17 cellular contexts compared by ENCODE assay signal in the genomic region with DNA sequence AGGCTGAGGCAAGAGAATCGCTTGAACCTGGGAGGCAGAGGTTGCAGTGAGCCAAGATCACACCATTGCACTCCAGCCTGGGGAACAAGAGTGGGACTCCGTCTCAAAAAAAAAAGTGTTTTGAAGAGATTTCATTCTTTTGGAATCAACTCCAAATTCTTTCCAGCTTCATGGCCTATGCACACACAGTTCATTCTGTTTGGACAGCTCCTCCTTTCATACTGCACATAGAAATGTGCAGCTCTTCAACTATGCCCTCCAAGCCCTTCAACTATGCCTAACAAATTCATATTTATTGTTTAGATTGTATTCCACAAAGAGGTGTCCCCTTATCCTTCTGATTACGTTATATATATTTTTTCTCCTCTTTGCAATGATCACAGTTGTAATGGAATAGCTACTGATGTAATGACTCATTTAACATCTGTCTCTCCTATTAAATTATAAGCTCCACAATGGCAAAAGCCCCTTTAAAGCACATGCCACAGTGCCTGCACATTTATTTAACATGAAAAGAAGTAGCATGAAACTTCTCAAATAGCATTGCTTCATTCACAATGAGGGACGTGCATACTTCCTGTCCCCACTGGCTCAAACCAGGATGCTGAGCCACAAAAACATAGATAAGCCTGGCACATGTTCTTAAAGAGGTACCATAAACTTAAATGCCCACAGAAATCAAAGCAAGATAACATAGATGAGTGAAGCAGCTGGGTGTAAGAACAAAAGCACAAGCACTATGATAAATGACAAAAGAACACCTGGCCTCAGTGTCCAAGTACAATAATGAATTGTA. TPM values are rescaled to one million over a fixed set of nuclear protein-coding genes. Genes with fewer than 3 reads are reported as not detected.
DNase-seq lines count a peak whose midpoint lies in the region; ATAC-seq and TF ChIP-seq lines count a peak whose summit lies in the region.
"Had no signal": no experiment of that assay in that cellular context is flagged by ENCODE, and none has a peak within 500 bp of the region (broad histone marks: within the 10 kb centered on the region; RNA-seq: fewer than 3 reads in every experiment).

No MANE protein-coding gene starts in this region.

- BruUV-seq in Calu3 (replicated peaks; lab: Mats Ljungman, UMichigan), result TSS peak; percentile 5

- H3K9ac ChIP-seq in Karpas-422 (ENCODE audit: low read length), result no peak overlapping the region

- H2AFZ ChIP-seq in Karpas-422 (ENCODE audit: low read length), result no peak overlapping the region

- TF ChIP-seq CTCF in Calu3 (IDR thresholded peaks at IDR 0.05; ENCODE audit: unreplicated experiment) (no peak), mucosa of descending colon (IDR thresholded peaks at IDR 0.05) (no peak)
- TF ChIP-seq CTCF in activated CD8-positive, alpha-beta T cell treated with anti-CD3 and anti-CD28 coated beads for 36 hours (IDR thresholded peaks at IDR 0.05), result no peak

- intact Hi-C loops in Calu3 (cut with micrococcal nuclease; ENCODE audit: unreplicated experiment), result no loop called here
- intact Hi-C loops in activated CD8-positive, alpha-beta T cell treated with anti-CD3 and anti-CD28 coated beads for 36 hours (cut with micrococcal nuclease), result no loop called here
- intact Hi-C loops in mucosa of descending colon (cut with DNase I, micrococcal nuclease), result no loop called here

- H3K9me3 ChIP-seq in Karpas-422 (ENCODE audit: low read length) (no peaks in the 10 kb centered on the region), mucosa of descending colon (no peaks in the 10 kb centered on the region)
- H3K9me3 ChIP-seq: right atrium auricular region, upper lobe of left lung had no signal

- no peak for DNase-seq in Calu3
- DNase-seq in Karpas-422, result peak; percentile 16
- DNase-seq in activated CD8-positive, alpha-beta T cell treated with anti-CD3 and anti-CD28 coated beads for 36 hours, result no peak
- peak in 1 of 3 donors; percentile 35 for DNase-seq in mucosa of descending colon
- DNase-seq in anterior cingulate cortex (lab: John Stamatoyannopoulos, UW), result no peak
- DNase-seq in GOT3 (lab: John Stamatoyannopoulos, UW), result no peak
- DNase-seq: activated CD4-positive, alpha-beta T cell treated with anti-CD3 and anti-CD28 coated beads for 1 hour; EL; left ventricle myocardium superior; NCI-H2171 treated with DMSO at 0.1 percent for 48 hours; PC-3; SW 1271; upper lobe of left lung had no signal

- H3K27ac ChIP-seq in Karpas-422 (ENCODE audit: low read length), result no peak overlapping the region
- H3K27ac ChIP-seq: C4-2B, right atrium auricular region, upper lobe of left lung had no signal

- POLR2A ChIA-PET in activated CD8-positive, alpha-beta T cell treated with anti-CD3 and anti-CD28 coated beads for 36 hours (lab: Charles Lee), result interaction anchor here (1.6 kb wide), 1 partner anchor 17 kb away, joined by 4 read pairs; no protein-coding TSS in a partner anchor

- H3K4me1 ChIP-seq in Karpas-422 (ENCODE audit: low read length), result peaks cover 18% of the 10 kb centered on the region
- peaks cover 12% of the 10 kb centered on the region for H3K4me1 ChIP-seq in mucosa of descending colon (ENCODE audit: low read depth)

- peaks cover 25% of the 10 kb centered on the region for H3K36me3 ChIP-seq in Karpas-422 (ENCODE audit: insufficient read depth, low read length)
- no peaks in the 10 kb centered on the region for H3K36me3 ChIP-seq in mucosa of descending colon (ENCODE audit: low read depth)

- H3K4me3 ChIP-seq in Karpas-422 (ENCODE audit: low read length), result no peak overlapping the region
- no peak overlapping the region for H3K4me3 ChIP-seq in mucosa of descending colon
- H3K4me3 ChIP-seq: right atrium auricular region, upper lobe of left lung had no signal

- H3K4me2 ChIP-seq in Karpas-422 (ENCODE audit: low read depth, low read length, poor library complexity, severe bottlenecking), result no peak overlapping the region

- no peak for ATAC-seq in activated CD8-positive, alpha-beta T cell treated with anti-CD3 and anti-CD28 coated beads for 36 hours
- ATAC-seq in mucosa of descending colon, result peak; percentile 63
- ATAC-seq in HG03354 (IDR thresholded peaks at IDR 0.05; ENCODE audit: poor library complexity, severe bottlenecking, unreplicated experiment), result no peak
- ATAC-seq: HCT116, left ventricle myocardium superior, PC-3 had no signal

- peaks cover 23% of the 10 kb centered on the region for H3K36me3 Mint-ChIP-seq in Calu3 (ENCODE audit: insufficient read depth, unreplicated experiment)
- H3K36me3 Mint-ChIP-seq in activated CD8-positive, alpha-beta T cell treated with anti-CD3 and anti-CD28 coated beads for 36 hours (ENCODE audit: low read depth), result peaks cover 6% of the 10 kb centered on the region

- H3K27me3 Mint-ChIP-seq in Calu3 (ENCODE audit: unreplicated experiment), result no peaks in the 10 kb centered on the region
- H3K27me3 Mint-ChIP-seq in activated CD8-positive, alpha-beta T cell treated with anti-CD3 and anti-CD28 coated beads for 36 hours, result no peaks in the 10 kb centered on the region

- H3K9me2 ChIP-seq in Karpas-422 (replicated peaks; ENCODE audit: insufficient read depth, low read length), result no peaks in the 10 kb centered on the region

- H3K27me3 ChIP-seq in Karpas-422 (ENCODE audit: low read length), result no peaks in the 10 kb centered on the region
- H3K27me3 ChIP-seq: right atrium auricular region, upper lobe of left lung had no signal

- H4K20me1 ChIP-seq in Karpas-422 (ENCODE audit: insufficient read depth, low read depth, low read length), result no peaks in the 10 kb centered on the region

- H3K79me2 ChIP-seq in Karpas-422 (ENCODE audit: low read length), result peaks cover 39% of the 10 kb centered on the region

- H3K27ac Mint-ChIP-seq in Calu3 (ENCODE audit: unreplicated experiment), result no peak overlapping the region
- peak overlapping the region; percentile 16 for H3K27ac Mint-ChIP-seq in activated CD8-positive, alpha-beta T cell treated with anti-CD3 and anti-CD28 coated beads for 36 hours

- no peak overlapping the region for H3K4me3 Mint-ChIP-seq in Calu3 (ENCODE audit: low read depth, unreplicated experiment)
- no peak overlapping the region for H3K4me3 Mint-ChIP-seq in activated CD8-positive, alpha-beta T cell treated with anti-CD3 and anti-CD28 coated beads for 36 hours

- no peaks in the 10 kb centered on the region for H3K9me3 Mint-ChIP-seq in Calu3 (ENCODE audit: low read depth, unreplicated experiment)
- no peaks in the 10 kb centered on the region for H3K9me3 Mint-ChIP-seq in activated CD8-positive, alpha-beta T cell treated with anti-CD3 and anti-CD28 coated beads for 36 hours

- H3K4me1 Mint-ChIP-seq in Calu3 (ENCODE audit: low read depth, unreplicated experiment), result no peaks in the 10 kb centered on the region
- peaks cover 29% of the 10 kb centered on the region for H3K4me1 Mint-ChIP-seq in activated CD8-positive, alpha-beta T cell treated with anti-CD3 and anti-CD28 coated beads for 36 hours (ENCODE audit: low read depth)

- CTCF ChIA-PET in Calu3 (lab: Charles Lee), result interaction anchor here (0.5 kb wide), 1 partner anchor 21 kb away, joined by 4 read pairs; no protein-coding TSS in a partner anchor
- CTCF ChIA-PET in activated CD8-positive, alpha-beta T cell treated with anti-CD3 and anti-CD28 coated beads for 36 hours (lab: Charles Lee), result interaction anchor here (0.8 to 2.9 kb wide), 3 partner anchors 22 to 288 kb away, joined by 3 to 9 read pairs (median 3); no protein-coding TSS in a partner anchor

RNA-seq across cellular contexts. Expression of a gene that starts 4.0 kb away (rescaled TPM):
- total RNA-seq in Calu3 (2022) (36.2 and 39.9 TPM in 2 replicates), mucosa of descending colon (10 to 100 TPM; 31.8 to 46.5 (median 41.6) TPM)
- 62.7 and 82.3 TPM in 2 replicates for total RNA-seq in Karpas-422 (2014; rRNA removed; shearing (Covaris generic); ENCODE audit: low replicate concordance)
- 10 to 100 TPM; 20.6 to 23.0 TPM for total RNA-seq in activated CD8-positive, alpha-beta T cell treated with anti-CD3 and anti-CD28 coated beads for 36 hours

RNA-seq across cellular contexts. Expression of a gene that starts 28.4 kb away (rescaled TPM):
- total RNA-seq in Calu3 (2022) (0.05 and 0.27 TPM in 2 replicates), mucosa of descending colon (10 to 100 TPM in 1 of 3 donors, 1 to 10 TPM in 2; 1.9 to 59.4 (median 7.9) TPM)
- total RNA-seq in Karpas-422 (2014; rRNA removed; shearing (Covaris generic); ENCODE audit: low replicate concordance), result 1.4 and 1.8 TPM in 2 replicates
- under 1 TPM; 0.78 to 0.86 TPM for total RNA-seq in activated CD8-positive, alpha-beta T cell treated with anti-CD3 and anti-CD28 coated beads for 36 hours
